In genomic region chr11:33016654-33017053, GRCh38 we compare ENCODE assay signal across 9 cellular contexts. TPM values are rescaled to one million over a fixed set of nuclear protein-coding genes. Genes with fewer than 3 reads are reported as not detected.
DNase-seq lines count a peak whose midpoint lies in the region; ATAC-seq and TF ChIP-seq lines count a peak whose summit lies in the region.
"Had no signal": no experiment of that assay in that cellular context is flagged by ENCODE, and none has a peak within 500 bp of the region (broad histone marks: within the 10 kb centered on the region; RNA-seq: fewer than 3 reads in every experiment).

No MANE protein-coding gene starts in this region.

- H3K4me1 Mint-ChIP-seq in T-helper 2 cell treated with Interferon-gamma antibody and Interleukin-4, amounts not matched to agents 5 μg/mL and 100 μg/mL, for 36 hours (ENCODE audit: low read depth) = peaks cover 10% of the 10 kb centered on the region
- H3K4me1 Mint-ChIP-seq in activated T-helper 1 cell treated with anti-CD3 and anti-CD28 coated beads, Interleukin-12 subunit alpha, Interleukin-12 subunit beta, Interleukin-2, Interleukin-4 antibody, amounts not matched to agents 30 ng/mL and 10 ng/mL and 1 ng/mL, durations not matched to agents 14 hours and 24 hours and 36 hours (ENCODE audit: low read depth) = peaks cover 12% of the 10 kb centered on the region
- peaks cover 7 to 11% of the 10 kb centered on the region in 2 donors for H3K4me1 Mint-ChIP-seq in stimulated activated naive B cell treated with anti-CD40 and anti-IgM and Interleukin-4, amounts not matched to agents 10 μg/mL and 1 μg/mL and 100 μg/mL, for 72 hours

- peak overlapping the region; percentile 66 for H3K4me3 ChIP-seq in iPS-20b (ENCODE audit: low read length)
- H3K4me3 ChIP-seq: BLaER1 had no signal

- H3K27ac ChIP-seq in iPS-20b (ENCODE audit: low read length) = no peak overlapping the region
- H3K27ac ChIP-seq: BLaER1 had no signal

- ATAC-seq in stimulated activated naive B cell treated with anti-CD40 and anti-IgM and Interleukin-4, amounts not matched to agents 10 μg/mL and 1 μg/mL and 100 μg/mL, for 72 hours (replicated peaks) = no peak
- ATAC-seq in HG03039 (IDR thresholded peaks at IDR 0.05; ENCODE audit: unreplicated experiment) (no peak), GM18520 (IDR thresholded peaks at IDR 0.05; ENCODE audit: unreplicated experiment) (no peak)

- H3K9me3 Mint-ChIP-seq in T-helper 2 cell treated with Interferon-gamma antibody and Interleukin-4, amounts not matched to agents 5 μg/mL and 100 μg/mL, for 36 hours = no peaks in the 10 kb centered on the region
- H3K9me3 Mint-ChIP-seq in activated T-helper 1 cell treated with anti-CD3 and anti-CD28 coated beads, Interleukin-12 subunit alpha, Interleukin-12 subunit beta, Interleukin-2, Interleukin-4 antibody, amounts not matched to agents 30 ng/mL and 10 ng/mL and 1 ng/mL, durations not matched to agents 14 hours and 24 hours and 36 hours = no peaks in the 10 kb centered on the region
- peaks cover 0 to 2% of the 10 kb centered on the region in 2 donors for H3K9me3 Mint-ChIP-seq in stimulated activated naive B cell treated with anti-CD40 and anti-IgM and Interleukin-4, amounts not matched to agents 10 μg/mL and 1 μg/mL and 100 μg/mL, for 72 hours

- no peak for DNase-seq in T-helper 2 cell treated with Interferon-gamma antibody and Interleukin-4, amounts not matched to agents 5 μg/mL and 100 μg/mL, for 36 hours (ENCODE audit: low spot score)
- DNase-seq in T-helper 2 cell (no peak), GM10266 (ENCODE audit: extremely low spot score) (no peak)
- DNase-seq in activated T-helper 1 cell treated with anti-CD3 and anti-CD28 coated beads, Interleukin-12 subunit alpha, Interleukin-12 subunit beta, Interleukin-2, Interleukin-4 antibody, amounts not matched to agents 30 ng/mL and 10 ng/mL and 1 ng/mL, durations not matched to agents 14 hours and 24 hours and 36 hours (ENCODE audit: low spot score) = no peak
- no peak for DNase-seq in stimulated activated naive B cell treated with anti-CD40 and anti-IgM and Interleukin-4, amounts not matched to agents 10 μg/mL and 1 μg/mL and 100 μg/mL, for 72 hours

- H3K4me1 ChIP-seq in iPS-20b (ENCODE audit: insufficient read depth, low read length) = peaks cover 9% of the 10 kb centered on the region; the same call in 1 of the 2 replicates

- peaks cover 29% of the 10 kb centered on the region for H3K27me3 ChIP-seq in iPS-20b (ENCODE audit: insufficient read depth, low read length)

- H3K4me3 Mint-ChIP-seq in T-helper 2 cell treated with Interferon-gamma antibody and Interleukin-4, amounts not matched to agents 5 μg/mL and 100 μg/mL, for 36 hours = peak overlapping the region; percentile 67
- H3K4me3 Mint-ChIP-seq in activated T-helper 1 cell treated with anti-CD3 and anti-CD28 coated beads, Interleukin-12 subunit alpha, Interleukin-12 subunit beta, Interleukin-2, Interleukin-4 antibody, amounts not matched to agents 30 ng/mL and 10 ng/mL and 1 ng/mL, durations not matched to agents 14 hours and 24 hours and 36 hours = peak overlapping the region; percentile 64
- peak overlapping the region; percentile 73 to 93 for H3K4me3 Mint-ChIP-seq in stimulated activated naive B cell treated with anti-CD40 and anti-IgM and Interleukin-4, amounts not matched to agents 10 μg/mL and 1 μg/mL and 100 μg/mL, for 72 hours

- no peak overlapping the region; the same call in 1 of the 2 replicates for H3K9ac ChIP-seq in iPS-20b (ENCODE audit: low read depth, low read length)
- H3K9ac ChIP-seq: BLaER1 had no signal

- intact Hi-C loops in activated T-helper 1 cell treated with anti-CD3 and anti-CD28 coated beads, Interleukin-12 subunit alpha, Interleukin-12 subunit beta, Interleukin-2, Interleukin-4 antibody, amounts not matched to agents 30 ng/mL and 10 ng/mL and 1 ng/mL, durations not matched to agents 14 hours and 24 hours and 36 hours (cut with micrococcal nuclease) = loop anchor here (10.0 kb wide), 2 partner anchors 1038 to 1898 kb away; partner anchors contain the start of genes APIP, CAPRIN1 and PDHX

- H3K36me3 ChIP-seq in iPS-20b (ENCODE audit: insufficient read depth, low read depth, low read length) = no peaks in the 10 kb centered on the region
- H3K36me3 ChIP-seq: BLaER1 had no signal

- no peak overlapping the region for H3K27ac Mint-ChIP-seq in T-helper 2 cell treated with Interferon-gamma antibody and Interleukin-4, amounts not matched to agents 5 μg/mL and 100 μg/mL, for 36 hours
- H3K27ac Mint-ChIP-seq in activated T-helper 1 cell treated with anti-CD3 and anti-CD28 coated beads, Interleukin-12 subunit alpha, Interleukin-12 subunit beta, Interleukin-2, Interleukin-4 antibody, amounts not matched to agents 30 ng/mL and 10 ng/mL and 1 ng/mL, durations not matched to agents 14 hours and 24 hours and 36 hours = no peak overlapping the region
- no peak overlapping the region for H3K27ac Mint-ChIP-seq in stimulated activated naive B cell treated with anti-CD40 and anti-IgM and Interleukin-4, amounts not matched to agents 10 μg/mL and 1 μg/mL and 100 μg/mL, for 72 hours

- H3K27me3 Mint-ChIP-seq in T-helper 2 cell treated with Interferon-gamma antibody and Interleukin-4, amounts not matched to agents 5 μg/mL and 100 μg/mL, for 36 hours (ENCODE audit: low read depth) = peaks cover 66% of the 10 kb centered on the region
- peaks cover 46% of the 10 kb centered on the region for H3K27me3 Mint-ChIP-seq in activated T-helper 1 cell treated with anti-CD3 and anti-CD28 coated beads, Interleukin-12 subunit alpha, Interleukin-12 subunit beta, Interleukin-2, Interleukin-4 antibody, amounts not matched to agents 30 ng/mL and 10 ng/mL and 1 ng/mL, durations not matched to agents 14 hours and 24 hours and 36 hours (ENCODE audit: insufficient read depth)
- peaks cover 29 to 37% of the 10 kb centered on the region in 2 donors for H3K27me3 Mint-ChIP-seq in stimulated activated naive B cell treated with anti-CD40 and anti-IgM and Interleukin-4, amounts not matched to agents 10 μg/mL and 1 μg/mL and 100 μg/mL, for 72 hours

- H3K9me3 ChIP-seq in iPS-20b (ENCODE audit: insufficient read depth, low read depth, low read length) = no peaks in the 10 kb centered on the region

- TF ChIP-seq CTCF in GM10266 (IDR thresholded peaks at IDR 0.05; ENCODE audit: control insufficient read depth, insufficient read depth, low read depth, missing control alignments) = no peak

- no peaks in the 10 kb centered on the region for H3K36me3 Mint-ChIP-seq in T-helper 2 cell treated with Interferon-gamma antibody and Interleukin-4, amounts not matched to agents 5 μg/mL and 100 μg/mL, for 36 hours (ENCODE audit: low read depth)
- H3K36me3 Mint-ChIP-seq in activated T-helper 1 cell treated with anti-CD3 and anti-CD28 coated beads, Interleukin-12 subunit alpha, Interleukin-12 subunit beta, Interleukin-2, Interleukin-4 antibody, amounts not matched to agents 30 ng/mL and 10 ng/mL and 1 ng/mL, durations not matched to agents 14 hours and 24 hours and 36 hours (ENCODE audit: low read depth) = peaks cover 2% of the 10 kb centered on the region
- no peaks in the 10 kb centered on the region for H3K36me3 Mint-ChIP-seq in stimulated activated naive B cell treated with anti-CD40 and anti-IgM and Interleukin-4, amounts not matched to agents 10 μg/mL and 1 μg/mL and 100 μg/mL, for 72 hours

RNA-seq across cellular contexts. Expression of gene DEPDC7, which starts 1.0 kb away (rescaled TPM):
- total RNA-seq in activated T-helper 1 cell treated with anti-CD3 and anti-CD28 coated beads, Interleukin-12 subunit alpha, Interleukin-12 subunit beta, Interleukin-2, Interleukin-4 antibody, amounts not matched to agents 30 ng/mL and 10 ng/mL and 1 ng/mL, durations not matched to agents 14 hours and 24 hours and 36 hours = 0.26 and 0.61 TPM in 2 replicates

RNA-seq across cellular contexts. Expression of gene TCP11L1, which starts 22.7 kb away (rescaled TPM):
- 15.0 and 16.1 TPM in 2 replicates for total RNA-seq in activated T-helper 1 cell treated with anti-CD3 and anti-CD28 coated beads, Interleukin-12 subunit alpha, Interleukin-12 subunit beta, Interleukin-2, Interleukin-4 antibody, amounts not matched to agents 30 ng/mL and 10 ng/mL and 1 ng/mL, durations not matched to agents 14 hours and 24 hours and 36 hours
